In genomic region chr5:43602456-43602817, GRCh38 we compare ENCODE assay signal across 8 cellular contexts. TPM values are rescaled to one million over a fixed set of nuclear protein-coding genes. Genes with fewer than 3 reads are reported as not detected.
A peak's percentile ranks its signal among the peaks of the same experiment; 100 is the strongest.
DNase-seq lines count a peak whose midpoint lies in the region; ATAC-seq and TF ChIP-seq lines count a peak whose summit lies in the region.

No MANE protein-coding gene starts in this region.

- peak overlapping the region; percentile 87 for H3K27ac Mint-ChIP-seq in activated CD8-positive, alpha-beta T cell treated with anti-CD3 and anti-CD28 coated beads for 36 hours

- peak overlapping the region; percentile 87 to 92 (median 90) for H3K27ac ChIP-seq in esophagus muscularis mucosa (replicated peaks in 1 of 4)
- peak overlapping the region; percentile 91 for H3K27ac ChIP-seq in vagina

- peak overlapping the region; percentile 98 for H3K9ac ChIP-seq in mucosa of stomach (ENCODE audit: low read length)

- TF ChIP-seq CTCF in activated CD8-positive, alpha-beta T cell treated with anti-CD3 and anti-CD28 coated beads for 36 hours (IDR thresholded peaks at IDR 0.05) = no peak
- TF ChIP-seq CTCF in esophagus muscularis mucosa (IDR thresholded peaks at IDR 0.05) = no peak
- no peak for TF ChIP-seq CTCF in vagina (IDR thresholded peaks at IDR 0.05)

- DNase-seq in activated CD4-positive, alpha-beta T cell treated with anti-CD3 and anti-CD28 coated beads for 1 hour = peak; percentile 9
- no peak for DNase-seq in activated CD4-positive, alpha-beta T cell treated with anti-CD3 and anti-CD28 coated beads for 48 hours
- DNase-seq in NCI-H2196 (lab: John Stamatoyannopoulos, UW; ENCODE audit: unreplicated experiment) (peak; percentile 35), esophagus muscularis mucosa (ENCODE audit: extremely low spot score) (no peak), vagina (ENCODE audit: extremely low spot score in 2 of 2) (no peak)
- peak; percentile 21 for DNase-seq in activated CD8-positive, alpha-beta T cell treated with anti-CD3 and anti-CD28 coated beads for 36 hours

- peak overlapping the region; percentile 86 for H3K4me3 Mint-ChIP-seq in activated CD8-positive, alpha-beta T cell treated with anti-CD3 and anti-CD28 coated beads for 36 hours

- H3K4me3 ChIP-seq in esophagus muscularis mucosa (peak overlapping the region; percentile 73 to 92 (median 80)), mucosa of stomach (ENCODE audit: low read length) (peak overlapping the region; percentile 86), vagina (peak overlapping the region; percentile 58 to 93)

- no peak for TF ChIP-seq EP300 in esophagus muscularis mucosa (IDR thresholded peaks at IDR 0.05)

- WGBS in esophagus muscularis mucosa = 1% methylated on average over 9 of the region's 9 CpGs

- H3K9me3 ChIP-seq in esophagus muscularis mucosa = no peaks in the 10 kb centered on the region
- H3K9me3 ChIP-seq in mucosa of stomach (ENCODE audit: control insufficient read depth, low read length) = no peaks in the 10 kb centered on the region
- no peaks in the 10 kb centered on the region for H3K9me3 ChIP-seq in vagina

- no peaks in the 10 kb centered on the region for H3K36me3 ChIP-seq in esophagus muscularis mucosa
- H3K36me3 ChIP-seq in mucosa of stomach (ENCODE audit: control insufficient read depth, insufficient read depth, low read length) = no peaks in the 10 kb centered on the region
- no peaks in the 10 kb centered on the region for H3K36me3 ChIP-seq in vagina

- TF ChIP-seq POLR2A in esophagus muscularis mucosa (IDR thresholded peaks at IDR 0.05; ENCODE audit: low read depth) (no peak), vagina (IDR thresholded peaks at IDR 0.05) (no peak)

- peaks cover 37% of the 10 kb centered on the region for H3K4me1 Mint-ChIP-seq in activated CD8-positive, alpha-beta T cell treated with anti-CD3 and anti-CD28 coated beads for 36 hours (ENCODE audit: low read depth)

- H3K4me1 ChIP-seq in esophagus muscularis mucosa (peaks cover 18 to 36% (median 30%) of the 10 kb centered on the region in 4 donors), mucosa of stomach (ENCODE audit: control insufficient read depth, insufficient read depth, low read length) (peaks cover 7% of the 10 kb centered on the region), vagina (peaks cover 29% of the 10 kb centered on the region)

- H3K9me3 Mint-ChIP-seq in activated CD8-positive, alpha-beta T cell treated with anti-CD3 and anti-CD28 coated beads for 36 hours = no peaks in the 10 kb centered on the region

- CTCF ChIA-PET in activated CD8-positive, alpha-beta T cell treated with anti-CD3 and anti-CD28 coated beads for 36 hours (lab: Charles Lee) = interaction anchor here (1.2 to 3.2 kb wide), 5 partner anchors 13 to 118 kb away, joined by 3 to 25 read pairs (median 6); partner anchors contain the start of gene TMEM267

- H3K36me3 Mint-ChIP-seq in activated CD8-positive, alpha-beta T cell treated with anti-CD3 and anti-CD28 coated beads for 36 hours (ENCODE audit: low read depth) = peaks cover 21% of the 10 kb centered on the region

- H3K27me3 Mint-ChIP-seq in activated CD8-positive, alpha-beta T cell treated with anti-CD3 and anti-CD28 coated beads for 36 hours = no peaks in the 10 kb centered on the region

- intact Hi-C loops in activated CD8-positive, alpha-beta T cell treated with anti-CD3 and anti-CD28 coated beads for 36 hours (cut with micrococcal nuclease) = loop anchor here (5.0 kb wide), 1 partner anchor 45 kb away; the partner anchor contains the start of gene PAIP1
- intact Hi-C loops in esophagus muscularis mucosa (cut with DNase I) = no loop called here
- intact Hi-C loops in vagina (cut with DNase I) = no loop called here

- POLR2A ChIA-PET in activated CD8-positive, alpha-beta T cell treated with anti-CD3 and anti-CD28 coated beads for 36 hours (lab: Charles Lee) = interaction anchor here (0.6 to 3.6 kb wide), 10 partner anchors 13 to 409 kb away, joined by 3 to 22 read pairs (median 4); partner anchors contain the start of gene TMEM267

- H3K27me3 ChIP-seq in esophagus muscularis mucosa = no peaks in the 10 kb centered on the region
- H3K27me3 ChIP-seq in mucosa of stomach (ENCODE audit: control insufficient read depth, insufficient read depth, low read length) = no peaks in the 10 kb centered on the region
- no peaks in the 10 kb centered on the region for H3K27me3 ChIP-seq in vagina

- peak; percentile 7 for ATAC-seq in HG02970 (IDR thresholded peaks at IDR 0.05; ENCODE audit: low FRiP score, unreplicated experiment)
- peak; percentile 10 for ATAC-seq in activated CD8-positive, alpha-beta T cell treated with anti-CD3 and anti-CD28 coated beads for 36 hours

RNA-seq across cellular contexts. Expression of gene NNT, which starts 0.5 kb away (rescaled TPM):
- total RNA-seq in activated CD8-positive, alpha-beta T cell treated with anti-CD3 and anti-CD28 coated beads for 36 hours = 10 to 100 TPM; 72.0 to 78.4 TPM
- total RNA-seq in esophagus muscularis mucosa (10 to 100 TPM; 49.0 to 90.1 (median 70.3) TPM), vagina (40.3 TPM)

RNA-seq across cellular contexts. Expression of gene PAIP1, which starts 45.6 kb away (rescaled TPM):
- total RNA-seq in activated CD8-positive, alpha-beta T cell treated with anti-CD3 and anti-CD28 coated beads for 36 hours = 10 to 100 TPM; 43.6 to 44.6 TPM
- 100 to 1,000 TPM in 3 of 4 donors, 10 to 100 TPM in 1; 81.4 to 135 (median 106) TPM for total RNA-seq in esophagus muscularis mucosa
- total RNA-seq in vagina = 67.0 TPM

Comparison
In these comparisons a context has a peak if more than half of its experiments do, and no peak if none do; other contexts are left out.
1. DNase-seq: peak in activated CD4-positive, alpha-beta T cell treated with anti-CD3 and anti-CD28 coated beads for 1 hour (single experiment), NCI-H2196 (single experiment) and activated CD8-positive, alpha-beta T cell treated with anti-CD3 and anti-CD28 coated beads for 36 hours (single experiment); none in activated CD4-positive, alpha-beta T cell treated with anti-CD3 and anti-CD28 coated beads for 48 hours (single experiment), esophagus muscularis mucosa (single experiment) and vagina (0 of 2).
2. Peak in every context shown above with its lines, with median percentiles within 50 percentile points of each other: H3K4me3 ChIP-seq.